Comparison of ENCODE assay signal across 13 cellular contexts in genomic region chr5:121630402-121630801, GRCh38.
DNase-seq lines count a peak whose midpoint lies in the region; ATAC-seq and TF ChIP-seq lines count a peak whose summit lies in the region.
"Had no signal": no experiment of that assay in that cellular context is flagged by ENCODE, and none has a peak within 500 bp of the region (broad histone marks: within the 10 kb centered on the region; RNA-seq: fewer than 3 reads in every experiment).

No MANE protein-coding gene starts in this region.

- peaks cover 0 to 2% (median 2%) of the 10 kb centered on the region in 3 donors for H3K27me3 Mint-ChIP-seq in CD14-positive monocyte (ENCODE audit: low read depth in 3 of 3)
- H3K27me3 Mint-ChIP-seq: activated CD4-positive, alpha-beta T cell treated with anti-CD3 and anti-CD28 coated beads, Interleukin-2, amount 10 ng/mL, durations not matched to agents 7 days and 5 days had no signal

- no peak for TF ChIP-seq CTCF in PC-9 (conservative IDR thresholded peaks at IDR 0.05)
- peak; percentile 24 for TF ChIP-seq CTCF in fibroblast of mammary gland (conservative IDR thresholded peaks at IDR 0.05; ENCODE audit: control insufficient read depth, insufficient read depth, low read depth, low read length)
- no peak for TF ChIP-seq CTCF in CD14-positive monocyte (IDR thresholded peaks at IDR 0.05)

- POLR2A ChIA-PET in PC-9 (lab: Charles Lee; ENCODE audit: unreplicated experiment) = no interaction called here

- no peaks in the 10 kb centered on the region for H3K9me3 ChIP-seq in PC-9 (ENCODE audit: insufficient read depth, low read depth)
- H3K9me3 ChIP-seq: lower lobe of right lung, SJCRH30 had no signal

- H3K27ac Mint-ChIP-seq in CD14-positive monocyte = no peak overlapping the region
- H3K27ac Mint-ChIP-seq: activated CD4-positive, alpha-beta T cell treated with anti-CD3 and anti-CD28 coated beads, Interleukin-2, amount 10 ng/mL, durations not matched to agents 7 days and 5 days had no signal

- ATAC-seq in HG02623 (IDR thresholded peaks at IDR 0.05; ENCODE audit: unreplicated experiment) = no peak
- ATAC-seq in GM21423 (IDR thresholded peaks at IDR 0.05; ENCODE audit: unreplicated experiment) = no peak
- ATAC-seq: lower lobe of right lung had no signal

- no peak overlapping the region for H3K4me2 ChIP-seq in PC-9

- DNase-seq in NCI-H146 (lab: John Stamatoyannopoulos, UW) = peak; percentile 17
- no peak for DNase-seq in NCI-H146 treated with DMSO at 0.1 percent for 48 hours (lab: John Stamatoyannopoulos, UW; ENCODE audit: unreplicated experiment)
- DNase-seq in PC-9 = no peak
- DNase-seq in fibroblast of mammary gland (ENCODE audit: low read depth) = peak; percentile 28
- peak; percentile 36 for DNase-seq in renal cortical epithelial cell (ENCODE audit: low read depth)
- no peak for DNase-seq in CD14-positive monocyte (ENCODE audit: low spot score)
- DNase-seq: activated CD4-positive, alpha-beta T cell treated with anti-CD3 and anti-CD28 coated beads, Interleukin-2, amount 10 ng/mL, durations not matched to agents 7 days and 5 days; activated naive CD4-positive, alpha-beta T cell; lower lobe of right lung; NCI-H1930 had no signal

- no peaks in the 10 kb centered on the region; the same call in 1 of the 2 replicates for H3K4me1 ChIP-seq in PC-9 (replicated peaks; ENCODE audit: insufficient read depth)
- H3K4me1 ChIP-seq: lower lobe of right lung, SJCRH30 had no signal

- H3K27ac ChIP-seq in PC-9 = no peak overlapping the region
- H3K27ac ChIP-seq: lower lobe of right lung, SJCRH30 had no signal

- no peak overlapping the region for H3K4me3 ChIP-seq in PC-9
- H3K4me3 ChIP-seq in fibroblast of mammary gland (ENCODE audit: control insufficient read depth, low read depth, low read length) = no peak overlapping the region
- H3K4me3 ChIP-seq: lower lobe of right lung, SJCRH30 had no signal

- H4K20me1 ChIP-seq in PC-9 (ENCODE audit: insufficient read depth) = no peaks in the 10 kb centered on the region

- no peaks in the 10 kb centered on the region for H3F3A ChIP-seq in PC-9 (ENCODE audit: insufficient read depth, low read depth)

- no peaks in the 10 kb centered on the region for H3K79me2 ChIP-seq in PC-9 (ENCODE audit: low read depth)

- H3K36me3 ChIP-seq in PC-9 (ENCODE audit: low read depth) = no peaks in the 10 kb centered on the region
- H3K36me3 ChIP-seq: lower lobe of right lung, SJCRH30 had no signal

- H2AFZ ChIP-seq in PC-9 = peak overlapping the region; percentile 12; the same call in 1 of the 2 replicates

- no peaks in the 10 kb centered on the region for H3K36me3 Mint-ChIP-seq in CD14-positive monocyte

- H3K9me2 ChIP-seq in PC-9 (ENCODE audit: insufficient read depth) = no peaks in the 10 kb centered on the region

- no peaks in the 10 kb centered on the region for H3K4me1 Mint-ChIP-seq in CD14-positive monocyte
- H3K4me1 Mint-ChIP-seq: activated CD4-positive, alpha-beta T cell treated with anti-CD3 and anti-CD28 coated beads, Interleukin-2, amount 10 ng/mL, durations not matched to agents 7 days and 5 days had no signal

- CTCF ChIA-PET in PC-9 (lab: Charles Lee) = no interaction called here

- intact Hi-C loops in PC-9 (cut with micrococcal nuclease; ENCODE audit: unreplicated experiment) = no loop called here
- intact Hi-C loops in CD14-positive monocyte (cut with micrococcal nuclease) = no loop called here

- H3K9me3 Mint-ChIP-seq in CD14-positive monocyte = peaks cover 0 to 3% (median 0%) of the 10 kb centered on the region in 7 donors
- H3K9me3 Mint-ChIP-seq: activated CD4-positive, alpha-beta T cell treated with anti-CD3 and anti-CD28 coated beads, Interleukin-2, amount 10 ng/mL, durations not matched to agents 7 days and 5 days had no signal

- no peak overlapping the region for H3K4me3 Mint-ChIP-seq in CD14-positive monocyte
- H3K4me3 Mint-ChIP-seq: activated CD4-positive, alpha-beta T cell treated with anti-CD3 and anti-CD28 coated beads, Interleukin-2, amount 10 ng/mL, durations not matched to agents 7 days and 5 days had no signal

- H3K27me3 ChIP-seq in PC-9 (ENCODE audit: insufficient read depth, low read depth) = no peaks in the 10 kb centered on the region

- BruUV-seq in PC-9 (replicated peaks; lab: Mats Ljungman, UMichigan) = no TSS peak

Comparison
In these comparisons a context has a peak if more than half of its experiments do, and no peak if none do; other contexts are left out.
1. DNase-seq: peak in NCI-H146 (single experiment), fibroblast of mammary gland (single experiment) and renal cortical epithelial cell (single experiment); none in NCI-H146 treated with DMSO at 0.1 percent for 48 hours (single experiment), PC-9 (0 of 2) and CD14-positive monocyte (single experiment).